In the genomic region with DNA sequence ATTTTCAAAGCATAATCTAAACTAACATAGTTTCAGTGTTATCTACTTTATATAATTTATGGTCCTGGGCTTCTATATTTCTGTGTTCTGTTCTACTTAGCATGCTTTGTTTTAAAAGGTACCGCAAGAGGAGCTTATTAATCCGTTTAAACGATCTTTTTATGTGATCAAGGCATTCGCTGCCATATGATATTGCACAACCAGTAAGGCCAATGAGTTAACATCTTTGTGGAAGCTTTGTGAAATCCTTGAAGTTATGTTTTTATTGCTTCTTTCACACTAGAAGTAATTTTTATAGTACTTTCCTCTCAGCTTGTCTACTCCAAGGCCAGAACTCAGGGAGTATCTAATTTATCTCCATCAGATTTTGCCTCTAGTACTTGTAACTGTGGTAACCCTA, we compare ENCODE assay signal across 1 cellular context.
TF ChIP-seq lines count a peak whose summit lies in the region.

No MANE protein-coding gene starts in this region.

TF ChIP-seq in HEK293, 187 proteins besides CTCF, POLR2A, EP300 and RAD21 (continued from another document):
- TF ChIP-seq, protein P1, sequence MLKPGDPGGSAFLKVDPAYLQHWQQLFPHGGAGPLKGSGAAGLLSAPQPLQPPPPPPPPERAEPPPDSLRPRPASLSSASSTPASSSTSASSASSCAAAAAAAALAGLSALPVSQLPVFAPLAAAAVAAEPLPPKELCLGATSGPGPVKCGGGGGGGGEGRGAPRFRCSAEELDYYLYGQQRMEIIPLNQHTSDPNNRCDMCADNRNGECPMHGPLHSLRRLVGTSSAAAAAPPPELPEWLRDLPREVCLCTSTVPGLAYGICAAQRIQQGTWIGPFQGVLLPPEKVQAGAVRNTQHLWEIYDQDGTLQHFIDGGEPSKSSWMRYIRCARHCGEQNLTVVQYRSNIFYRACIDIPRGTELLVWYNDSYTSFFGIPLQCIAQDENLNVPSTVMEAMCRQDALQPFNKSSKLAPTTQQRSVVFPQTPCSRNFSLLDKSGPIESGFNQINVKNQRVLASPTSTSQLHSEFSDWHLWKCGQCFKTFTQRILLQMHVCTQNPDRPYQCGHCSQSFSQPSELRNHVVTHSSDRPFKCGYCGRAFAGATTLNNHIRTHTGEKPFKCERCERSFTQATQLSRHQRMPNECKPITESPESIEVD (tag by site-specific recombination; IDR thresholded peaks at IDR 0.05), result peak; percentile 46; the same call in 1 of the 2 replicates
- TF ChIP-seq ZNF558 (tag by site-specific recombination; IDR thresholded peaks at IDR 0.05), result no peak
